1 cellular context compared by ENCODE assay signal in the genomic region with DNA sequence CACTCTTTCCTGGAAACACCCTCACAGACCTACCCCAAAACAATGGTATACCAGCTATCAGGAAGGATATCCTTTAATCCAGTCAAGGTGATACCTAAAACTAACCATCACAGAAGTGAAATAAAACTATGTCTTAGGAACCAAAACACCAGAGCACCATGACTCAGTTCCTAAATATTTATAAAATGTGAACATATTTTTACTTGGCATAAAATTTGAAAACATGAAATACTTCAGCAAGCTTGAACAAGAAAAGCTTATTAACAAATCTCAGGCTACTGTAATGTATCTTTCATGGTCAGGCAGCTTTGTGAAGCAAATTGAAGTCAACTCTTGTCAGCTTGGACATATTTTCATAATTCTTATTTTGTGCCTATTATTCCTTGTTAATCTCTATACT.
TF ChIP-seq lines count a peak whose summit lies in the region.

No MANE protein-coding gene starts in this region.

TF ChIP-seq in WTC11, 78 proteins besides CTCF, POLR2A, EP300 and RAD21 (continued from another document):
- TF ChIP-seq, protein P1, sequence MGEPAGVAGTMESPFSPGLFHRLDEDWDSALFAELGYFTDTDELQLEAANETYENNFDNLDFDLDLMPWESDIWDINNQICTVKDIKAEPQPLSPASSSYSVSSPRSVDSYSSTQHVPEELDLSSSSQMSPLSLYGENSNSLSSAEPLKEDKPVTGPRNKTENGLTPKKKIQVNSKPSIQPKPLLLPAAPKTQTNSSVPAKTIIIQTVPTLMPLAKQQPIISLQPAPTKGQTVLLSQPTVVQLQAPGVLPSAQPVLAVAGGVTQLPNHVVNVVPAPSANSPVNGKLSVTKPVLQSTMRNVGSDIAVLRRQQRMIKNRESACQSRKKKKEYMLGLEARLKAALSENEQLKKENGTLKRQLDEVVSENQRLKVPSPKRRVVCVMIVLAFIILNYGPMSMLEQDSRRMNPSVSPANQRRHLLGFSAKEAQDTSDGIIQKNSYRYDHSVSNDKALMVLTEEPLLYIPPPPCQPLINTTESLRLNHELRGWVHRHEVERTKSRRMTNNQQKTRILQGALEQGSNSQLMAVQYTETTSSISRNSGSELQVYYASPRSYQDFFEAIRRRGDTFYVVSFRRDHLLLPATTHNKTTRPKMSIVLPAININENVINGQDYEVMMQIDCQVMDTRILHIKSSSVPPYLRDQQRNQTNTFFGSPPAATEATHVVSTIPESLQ (CRISPR knock-in tag; IDR thresholded peaks at IDR 0.05), result no peak
- TF ChIP-seq JAZF1 (CRISPR knock-in tag; IDR thresholded peaks at IDR 0.05) (no peak), EMX1 (CRISPR knock-in tag; IDR thresholded peaks at IDR 0.05) (no peak), OVOL2 (CRISPR knock-in tag; IDR thresholded peaks at IDR 0.05; ENCODE audit: borderline replicate concordance) (no peak), ZNF671 (CRISPR knock-in tag; IDR thresholded peaks at IDR 0.05) (no peak), ATF1 (CRISPR knock-in tag; IDR thresholded peaks at IDR 0.05) (no peak), ELF4 (CRISPR knock-in tag; IDR thresholded peaks at IDR 0.05; ENCODE audit: low read depth) (no peak), JUN (CRISPR knock-in tag; IDR thresholded peaks at IDR 0.05) (no peak)
- TF ChIP-seq, protein P2, sequence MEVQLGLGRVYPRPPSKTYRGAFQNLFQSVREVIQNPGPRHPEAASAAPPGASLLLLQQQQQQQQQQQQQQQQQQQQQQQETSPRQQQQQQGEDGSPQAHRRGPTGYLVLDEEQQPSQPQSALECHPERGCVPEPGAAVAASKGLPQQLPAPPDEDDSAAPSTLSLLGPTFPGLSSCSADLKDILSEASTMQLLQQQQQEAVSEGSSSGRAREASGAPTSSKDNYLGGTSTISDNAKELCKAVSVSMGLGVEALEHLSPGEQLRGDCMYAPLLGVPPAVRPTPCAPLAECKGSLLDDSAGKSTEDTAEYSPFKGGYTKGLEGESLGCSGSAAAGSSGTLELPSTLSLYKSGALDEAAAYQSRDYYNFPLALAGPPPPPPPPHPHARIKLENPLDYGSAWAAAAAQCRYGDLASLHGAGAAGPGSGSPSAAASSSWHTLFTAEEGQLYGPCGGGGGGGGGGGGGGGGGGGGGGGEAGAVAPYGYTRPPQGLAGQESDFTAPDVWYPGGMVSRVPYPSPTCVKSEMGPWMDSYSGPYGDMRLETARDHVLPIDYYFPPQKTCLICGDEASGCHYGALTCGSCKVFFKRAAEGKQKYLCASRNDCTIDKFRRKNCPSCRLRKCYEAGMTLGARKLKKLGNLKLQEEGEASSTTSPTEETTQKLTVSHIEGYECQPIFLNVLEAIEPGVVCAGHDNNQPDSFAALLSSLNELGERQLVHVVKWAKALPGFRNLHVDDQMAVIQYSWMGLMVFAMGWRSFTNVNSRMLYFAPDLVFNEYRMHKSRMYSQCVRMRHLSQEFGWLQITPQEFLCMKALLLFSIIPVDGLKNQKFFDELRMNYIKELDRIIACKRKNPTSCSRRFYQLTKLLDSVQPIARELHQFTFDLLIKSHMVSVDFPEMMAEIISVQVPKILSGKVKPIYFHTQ (CRISPR knock-in tag; IDR thresholded peaks at IDR 0.05), result no peak
- TF ChIP-seq, protein P3, sequence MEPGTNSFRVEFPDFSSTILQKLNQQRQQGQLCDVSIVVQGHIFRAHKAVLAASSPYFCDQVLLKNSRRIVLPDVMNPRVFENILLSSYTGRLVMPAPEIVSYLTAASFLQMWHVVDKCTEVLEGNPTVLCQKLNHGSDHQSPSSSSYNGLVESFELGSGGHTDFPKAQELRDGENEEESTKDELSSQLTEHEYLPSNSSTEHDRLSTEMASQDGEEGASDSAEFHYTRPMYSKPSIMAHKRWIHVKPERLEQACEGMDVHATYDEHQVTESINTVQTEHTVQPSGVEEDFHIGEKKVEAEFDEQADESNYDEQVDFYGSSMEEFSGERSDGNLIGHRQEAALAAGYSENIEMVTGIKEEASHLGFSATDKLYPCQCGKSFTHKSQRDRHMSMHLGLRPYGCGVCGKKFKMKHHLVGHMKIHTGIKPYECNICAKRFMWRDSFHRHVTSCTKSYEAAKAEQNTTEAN (CRISPR knock-in tag; IDR thresholded peaks at IDR 0.05), result no peak
